ENCODE assay signal across 19 cellular contexts in the genomic region with DNA sequence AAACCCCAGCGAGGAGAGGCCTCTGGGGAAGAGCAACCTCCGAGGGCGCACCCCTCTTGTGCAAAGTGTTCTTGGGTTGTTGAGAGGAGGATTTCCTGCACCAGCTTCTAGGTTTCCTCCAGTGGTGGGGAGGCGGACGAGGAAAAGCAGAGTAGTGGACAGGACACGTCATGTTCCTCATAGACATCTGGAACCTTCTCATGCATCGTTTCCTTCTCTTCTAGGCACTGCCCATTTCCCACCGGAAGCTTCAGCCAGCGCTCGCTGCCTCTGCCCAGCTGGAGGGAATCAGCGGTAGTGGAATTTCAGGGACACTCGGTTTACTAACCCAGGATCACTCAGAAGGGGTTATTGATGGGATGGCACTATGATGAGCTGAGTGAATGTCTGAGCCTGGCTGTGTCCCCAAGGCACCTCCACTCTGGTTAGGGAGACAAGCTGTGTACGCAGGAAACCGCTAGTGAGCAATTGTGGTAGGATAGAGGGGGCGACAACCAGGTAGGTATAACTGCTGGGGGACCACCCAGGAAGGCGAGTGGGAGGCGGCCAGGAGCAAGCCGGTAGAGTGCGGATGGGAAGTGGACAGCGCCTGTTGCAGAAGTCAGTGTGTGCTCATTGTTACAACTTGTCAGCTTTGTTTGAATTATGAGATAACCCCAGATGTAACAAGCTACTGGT. TPM values are rescaled to one million over a fixed set of nuclear protein-coding genes. Genes with fewer than 3 reads are reported as not detected.
DNase-seq lines count a peak whose midpoint lies in the region; ATAC-seq lines count a peak whose summit lies in the region.
"Had no signal": no experiment of that assay in that cellular context is flagged by ENCODE, and none has a peak within 500 bp of the region (broad histone marks: within the 10 kb centered on the region; RNA-seq: fewer than 3 reads in every experiment).

No MANE protein-coding gene starts in this region.

- ATAC-seq in HG02798 (IDR thresholded peaks at IDR 0.05; ENCODE audit: poor library complexity, unreplicated experiment) (no peak), HG02678 (IDR thresholded peaks at IDR 0.05; ENCODE audit: unreplicated experiment) (no peak), HG03457 (IDR thresholded peaks at IDR 0.05; ENCODE audit: unreplicated experiment) (no peak)
- ATAC-seq: Panc1, Right ventricle myocardium inferior had no signal

- H3K36me3 ChIP-seq in ES-I3 (ENCODE audit: insufficient read depth, low read length) = no peaks in the 10 kb centered on the region
- H3K36me3 ChIP-seq: BLaER1 treated with 17β-estradiol and CSF1 and Interleukin-3, amounts not matched to agents 10 nM and 100 nM; MG63 had no signal

- DNase-seq in dermis blood vessel endothelial cell = peak; percentile 7
- DNase-seq in left kidney (ENCODE audit: low read depth, low spot score) = peak; percentile 33
- DNase-seq in retina = peak; percentile 10
- DNase-seq in posterior cingulate gyrus = no peak
- DNase-seq: 8988T, DMS153, EL, MG63, NCI-H1105 treated with DMSO at 0.1 percent for 48 hours, NCI-H187, NCI-H446 treated with DMSO at 0.1 percent for 48 hours, NCI-H748 treated with DMSO at 0.1 percent for 48 hours had no signal

- H3K9me3 ChIP-seq in ES-I3 (ENCODE audit: control insufficient read depth, insufficient read depth, low read length) = no peaks in the 10 kb centered on the region
- H3K9me3 ChIP-seq: BLaER1 treated with 17β-estradiol and CSF1 and Interleukin-3, amounts not matched to agents 10 nM and 100 nM; MG63 had no signal

- intact Hi-C loops in posterior cingulate gyrus (cut with DNase I) = loop anchor here (5.0 kb wide), 1 partner anchor 272 kb away; no protein-coding TSS in a partner anchor

- H3K9ac ChIP-seq in ES-I3 (ENCODE audit: low read depth, low read length) = peak overlapping the region; percentile 52; the same call in 1 of the 2 replicates
- H3K9ac ChIP-seq: BLaER1 treated with 17β-estradiol and CSF1 and Interleukin-3, amounts not matched to agents 10 nM and 100 nM had no signal

- H3K4me1 ChIP-seq in ES-I3 (ENCODE audit: insufficient read depth, low read length) = peaks cover 8% of the 10 kb centered on the region; the same call in 1 of the 2 replicates

RNA-seq across cellular contexts. Expression of gene APOB, which starts 1.0 kb away (rescaled TPM):
- total RNA-seq in dermis blood vessel endothelial cell = under 0.01 and 0.09 TPM in 2 replicates

Comparison
In these comparisons a context has a peak if more than half of its experiments do, and no peak if none do; other contexts are left out.
1. DNase-seq: peak in dermis blood vessel endothelial cell (single experiment), left kidney (single experiment) and retina (single experiment); none in posterior cingulate gyrus (0 of 10).